In genomic region chr9:5529683-5530221, GRCh38 we compare ENCODE assay signal across 13 cellular contexts. TPM values are rescaled to one million over a fixed set of nuclear protein-coding genes. Genes with fewer than 3 reads are reported as not detected.
A peak's percentile ranks its signal among the peaks of the same experiment; 100 is the strongest.
DNase-seq lines count a peak whose midpoint lies in the region; ATAC-seq, FAIRE-seq and TF ChIP-seq lines count a peak whose summit lies in the region.
"Had no signal": no experiment of that assay in that cellular context is flagged by ENCODE, and none has a peak within 500 bp of the region (broad histone marks: within the 10 kb centered on the region; RNA-seq: fewer than 3 reads in every experiment).

No MANE protein-coding gene starts in this region.

- no peak overlapping the region for H3K27ac ChIP-seq in sigmoid colon
- H3K27ac ChIP-seq: 22Rv1, heart left ventricle had no signal

- WGBS in sigmoid colon, 2 donors, result 48 to 60% methylated on average over 4 of the region's 4 CpGs

- TF ChIP-seq POLR2A in sigmoid colon (IDR thresholded peaks at IDR 0.05), result no peak

- no peaks in the 10 kb centered on the region for H3K4me1 ChIP-seq in sigmoid colon

- no peak overlapping the region for H3K4me3 Mint-ChIP-seq in T-helper 1 cell treated with Interleukin-12 subunit alpha and Interleukin-12 subunit beta and Interleukin-4 antibody, amounts not matched to agents 30 μg/mL and 1 μg/mL, for 36 hours
- peak overlapping the region in 1 of 2 donors; percentile 3 for H3K4me3 Mint-ChIP-seq in stimulated activated naive B cell treated with anti-CD40 and anti-IgM and Interleukin-4, amounts not matched to agents 10 μg/mL and 1 μg/mL and 100 μg/mL, for 72 hours

- H3K9me3 Mint-ChIP-seq in T-helper 1 cell treated with Interleukin-12 subunit alpha and Interleukin-12 subunit beta and Interleukin-4 antibody, amounts not matched to agents 30 μg/mL and 1 μg/mL, for 36 hours, result no peaks in the 10 kb centered on the region
- no peaks in the 10 kb centered on the region for H3K9me3 Mint-ChIP-seq in stimulated activated naive B cell treated with anti-CD40 and anti-IgM and Interleukin-4, amounts not matched to agents 10 μg/mL and 1 μg/mL and 100 μg/mL, for 72 hours

- peak overlapping the region; percentile 31 for H3K27ac Mint-ChIP-seq in T-helper 1 cell treated with Interleukin-12 subunit alpha and Interleukin-12 subunit beta and Interleukin-4 antibody, amounts not matched to agents 30 μg/mL and 1 μg/mL, for 36 hours
- H3K27ac Mint-ChIP-seq in stimulated activated naive B cell treated with anti-CD40 and anti-IgM and Interleukin-4, amounts not matched to agents 10 μg/mL and 1 μg/mL and 100 μg/mL, for 72 hours, result peak overlapping the region; percentile 65

- H3K4me3 ChIP-seq in sigmoid colon, result no peak overlapping the region
- H3K4me3 ChIP-seq: heart left ventricle had no signal

- no peaks in the 10 kb centered on the region for H3K9me3 ChIP-seq in sigmoid colon
- H3K9me3 ChIP-seq: heart left ventricle had no signal

- no peaks in the 10 kb centered on the region for H3K27me3 Mint-ChIP-seq in T-helper 1 cell treated with Interleukin-12 subunit alpha and Interleukin-12 subunit beta and Interleukin-4 antibody, amounts not matched to agents 30 μg/mL and 1 μg/mL, for 36 hours (ENCODE audit: low read depth)
- peaks cover 0 to 6% of the 10 kb centered on the region in 2 donors for H3K27me3 Mint-ChIP-seq in stimulated activated naive B cell treated with anti-CD40 and anti-IgM and Interleukin-4, amounts not matched to agents 10 μg/mL and 1 μg/mL and 100 μg/mL, for 72 hours

- TF ChIP-seq CTCF in sigmoid colon (IDR thresholded peaks at IDR 0.05), result no peak

- FAIRE-seq in urothelium cell line (lab: Jason Lieb, UNC), result no peak

- no peak for TF ChIP-seq EP300 in sigmoid colon (IDR thresholded peaks at IDR 0.05)

- H3K36me3 Mint-ChIP-seq in T-helper 1 cell treated with Interleukin-12 subunit alpha and Interleukin-12 subunit beta and Interleukin-4 antibody, amounts not matched to agents 30 μg/mL and 1 μg/mL, for 36 hours (ENCODE audit: low read depth), result peaks cover 34% of the 10 kb centered on the region
- H3K36me3 Mint-ChIP-seq in stimulated activated naive B cell treated with anti-CD40 and anti-IgM and Interleukin-4, amounts not matched to agents 10 μg/mL and 1 μg/mL and 100 μg/mL, for 72 hours, result peaks cover 0 to 4% of the 10 kb centered on the region in 2 donors

- DNase-seq in T-helper 1 cell (no peak), OCI-M1 (lab: John Stamatoyannopoulos, UW) (peak; percentile 90), cerebellar cortex (ENCODE audit: low spot score) (no peak), sigmoid colon (no peak), urothelium cell line (ENCODE audit: low spot score) (no peak)
- DNase-seq in stimulated activated naive B cell treated with anti-CD40 and anti-IgM and Interleukin-4, amounts not matched to agents 10 μg/mL and 1 μg/mL and 100 μg/mL, for 72 hours, result no peak
- DNase-seq: heart left ventricle, KG1, occipital lobe had no signal

- H3K27me3 ChIP-seq in sigmoid colon, result no peaks in the 10 kb centered on the region
- H3K27me3 ChIP-seq: heart left ventricle had no signal

- peak; percentile 65 for ATAC-seq in HG02840 (IDR thresholded peaks at IDR 0.05; ENCODE audit: low FRiP score, unreplicated experiment)
- peak; percentile 62 to 76 for ATAC-seq in stimulated activated naive B cell treated with anti-CD40 and anti-IgM and Interleukin-4, amounts not matched to agents 10 μg/mL and 1 μg/mL and 100 μg/mL, for 72 hours (replicated peaks)
- ATAC-seq: heart left ventricle, Panc1 had no signal

- peaks cover 51% of the 10 kb centered on the region for H3K4me1 Mint-ChIP-seq in T-helper 1 cell treated with Interleukin-12 subunit alpha and Interleukin-12 subunit beta and Interleukin-4 antibody, amounts not matched to agents 30 μg/mL and 1 μg/mL, for 36 hours (ENCODE audit: low read depth)
- H3K4me1 Mint-ChIP-seq in stimulated activated naive B cell treated with anti-CD40 and anti-IgM and Interleukin-4, amounts not matched to agents 10 μg/mL and 1 μg/mL and 100 μg/mL, for 72 hours, result peaks cover 40 to 56% of the 10 kb centered on the region in 2 donors

- no peaks in the 10 kb centered on the region for H3K36me3 ChIP-seq in sigmoid colon

- intact Hi-C loops in sigmoid colon (cut with DNase I), result no loop called here

RNA-seq across cellular contexts. Expression of gene PDCD1LG2, which starts 19.4 kb away (rescaled TPM):
- total RNA-seq in sigmoid colon, result 1 to 10 TPM; 1.1 to 2.8 (median 1.9) TPM
- 1 to 10 TPM in 2 of 3 donors, under 1 TPM in 1; 0.60 to 1.2 (median 1.2) TPM for polyA plus RNA-seq in sigmoid colon
